ENCODE assay signal across 9 cellular contexts in the genomic region with DNA sequence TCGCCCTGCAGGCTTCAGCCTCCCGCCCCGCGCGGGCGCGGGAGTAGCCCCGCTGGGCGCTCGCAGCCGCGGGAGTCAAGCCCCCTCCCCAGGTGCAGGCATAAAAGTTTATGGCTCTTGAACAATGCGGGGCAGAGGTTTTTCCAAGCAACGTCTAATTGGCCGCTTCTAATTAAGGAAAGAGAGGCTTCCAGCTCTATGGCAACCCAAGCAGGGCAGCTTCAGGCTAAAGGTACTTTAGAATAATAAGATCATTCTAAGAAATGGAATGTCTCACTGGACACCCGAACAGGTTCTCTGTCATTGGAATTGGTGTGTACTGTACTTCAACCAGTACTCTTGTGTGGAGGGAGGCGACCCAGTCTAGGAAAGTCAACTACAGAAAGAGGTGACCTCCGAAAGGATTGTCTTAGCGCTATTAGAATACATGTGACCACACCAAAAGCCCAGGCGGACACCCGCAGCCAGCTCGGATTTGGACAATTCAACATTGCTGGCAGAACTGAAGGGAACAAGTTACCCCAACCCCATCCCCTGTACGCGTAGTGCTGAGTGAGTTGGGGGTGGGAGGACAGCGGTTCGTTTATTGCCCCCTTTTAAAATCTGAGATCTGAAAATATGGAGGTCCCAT. TPM values are rescaled to one million over a fixed set of nuclear protein-coding genes. Genes with fewer than 3 reads are reported as not detected.
DNase-seq lines count a peak whose midpoint lies in the region; ATAC-seq and TF ChIP-seq lines count a peak whose summit lies in the region.
"Had no signal": no experiment of that assay in that cellular context is flagged by ENCODE, and none has a peak within 500 bp of the region (broad histone marks: within the 10 kb centered on the region; RNA-seq: fewer than 3 reads in every experiment).

No MANE protein-coding gene starts in this region.

- peak overlapping the region; percentile 34 for H3K4me3 ChIP-seq in A673 (ENCODE audit: low read depth, low read length, poor library complexity, severe bottlenecking)
- H3K4me3 ChIP-seq in HL-60 (replicated peaks; ENCODE audit: insufficient read depth, low read length) = peak overlapping the region; percentile 37
- peak overlapping the region; percentile 51 to 60 for H3K4me3 ChIP-seq in cardiac fibroblast (replicated peaks in 1 of 2; ENCODE audit: low read depth in 2 of 2, low read length in 2 of 2)
- H3K4me3 ChIP-seq in muscle layer of colon (ENCODE audit: low read depth in 1 of 2, low read length in 2 of 2) = peak overlapping the region; percentile 17 to 54

- TF ChIP-seq CTCF in A673 (conservative IDR thresholded peaks at IDR 0.05; ENCODE audit: low read depth, low read length) = no peak
- no peak for TF ChIP-seq CTCF in HL-60 (IDR thresholded peaks at IDR 0.05; ENCODE audit: insufficient read depth, low read length)
- TF ChIP-seq CTCF in cardiac fibroblast (IDR thresholded peaks at IDR 0.05; ENCODE audit: low read depth, low read length) = no peak

- CTCF ChIA-PET in A673 (lab: Charles Lee) = no interaction called here

- H3K36me3 ChIP-seq in A673 (ENCODE audit: insufficient read depth, low read length, poor library complexity, severe bottlenecking) (no peaks in the 10 kb centered on the region), muscle layer of colon (ENCODE audit: insufficient read depth, low read length) (no peaks in the 10 kb centered on the region)

- BruUV-seq in A673 (replicated peaks; lab: Mats Ljungman, UMichigan) = no TSS peak

- H3K9ac ChIP-seq in muscle layer of colon (ENCODE audit: low read length) = no peak overlapping the region

- intact Hi-C loops in A673 (cut with micrococcal nuclease; ENCODE audit: unreplicated experiment) = loop anchor here (10.0 kb wide), 1 partner anchor 355 kb away; no protein-coding TSS in a partner anchor

- H3K9me3 ChIP-seq in A673 (ENCODE audit: low read depth, low read length, poor library complexity, severe bottlenecking) = no peaks in the 10 kb centered on the region
- peaks cover 3% of the 10 kb centered on the region for H3K9me3 ChIP-seq in muscle layer of colon (ENCODE audit: low read length)

- no peak for ATAC-seq in GM21717 (IDR thresholded peaks at IDR 0.05; ENCODE audit: unreplicated experiment)
- ATAC-seq in HG03139 (IDR thresholded peaks at IDR 0.05; ENCODE audit: unreplicated experiment) = no peak

- H3K27me3 ChIP-seq in A673 (replicated peaks; ENCODE audit: insufficient read depth, low read depth, low read length, poor library complexity) = peaks cover 100% of the 10 kb centered on the region
- peaks cover 90% of the 10 kb centered on the region for H3K27me3 ChIP-seq in HL-60 (ENCODE audit: insufficient read depth, poor library complexity, severe bottlenecking)
- peaks cover 74 to 94% of the 10 kb centered on the region in 2 donors for H3K27me3 ChIP-seq in muscle layer of colon (ENCODE audit: control insufficient read depth in 1 of 2, insufficient read depth in 2 of 2, low read length in 2 of 2)

- POLR2A ChIA-PET in A673 (lab: Charles Lee; ENCODE audit: low non-redundant PET) = interaction anchor here (0.6 kb wide), 1 partner anchor 42 kb away, joined by 4 read pairs; no protein-coding TSS in a partner anchor

- DNase-seq in A673 (ENCODE audit: low spot score) (no peak), HL-60 (ENCODE audit: low read depth in 1 of 2, low spot score in 1 of 2) (no peak), cardiac fibroblast (ENCODE audit: low read depth in 2 of 2) (no peak), NCI-H446 treated with DMSO at 0.1 percent for 48 hours (lab: John Stamatoyannopoulos, UW) (no peak), caudate nucleus (lab: John Stamatoyannopoulos, UW) (no peak)
- DNase-seq: activated gamma-delta T cell had no signal

- no peak overlapping the region for H3K27ac ChIP-seq in A673 (ENCODE audit: low read depth, low read length, poor library complexity, severe bottlenecking)
- H3K27ac ChIP-seq in HL-60 (replicated peaks) = no peak overlapping the region
- H3K27ac ChIP-seq in muscle layer of colon (ENCODE audit: low read depth, low read length) = no peak overlapping the region
- H3K27ac ChIP-seq in caudate nucleus (ENCODE audit: low read depth, low read length) = no peak overlapping the region

- H3K4me1 ChIP-seq in A673 (ENCODE audit: insufficient read depth, low read length, poor library complexity, severe bottlenecking) (peaks cover 10% of the 10 kb centered on the region), muscle layer of colon (ENCODE audit: insufficient read depth, low read length) (peaks cover 29% of the 10 kb centered on the region)

RNA-seq across cellular contexts. Expression of gene NR5A2, which starts 12.5 kb away (rescaled TPM):
- total RNA-seq in A673 (2021) = not detected in 2 replicates
